14 cellular contexts compared by ENCODE assay signal in the genomic region with DNA sequence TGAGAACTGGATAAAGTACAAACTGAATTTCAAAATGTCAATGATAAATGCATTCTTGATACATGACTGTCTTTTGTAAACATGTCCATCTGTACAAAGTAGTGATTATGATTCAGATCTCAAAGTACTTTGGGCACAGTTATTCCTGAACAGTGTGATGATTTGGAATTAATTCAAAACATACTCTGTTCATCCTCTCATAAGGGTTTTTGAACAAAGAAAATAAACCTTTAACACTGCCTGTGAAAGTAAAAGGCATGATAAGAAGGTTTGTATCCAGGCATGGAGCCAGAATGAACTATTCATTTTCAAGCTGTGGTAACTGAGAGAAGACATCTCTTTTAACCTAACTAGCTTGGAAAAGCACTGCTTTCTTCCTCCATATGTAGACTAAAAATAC. TPM values are rescaled to one million over a fixed set of nuclear protein-coding genes. Genes with fewer than 3 reads are reported as not detected.
DNase-seq lines count a peak whose midpoint lies in the region; ATAC-seq and TF ChIP-seq lines count a peak whose summit lies in the region.
"Had no signal": no experiment of that assay in that cellular context is flagged by ENCODE, and none has a peak within 500 bp of the region (broad histone marks: within the 10 kb centered on the region; RNA-seq: fewer than 3 reads in every experiment).

No MANE protein-coding gene starts in this region.

- DNase-seq in cardiac muscle cell (ENCODE audit: low read depth in 1 of 2, low spot score in 1 of 2) (peak in 1 of 2 donors; percentile 81), left ventricle myocardium superior (no peak), caudate nucleus (lab: John Stamatoyannopoulos, UW) (no peak), lung microvascular endothelial cell (ENCODE audit: low read depth in 2 of 2) (peak; percentile 46 to 83), uterus (no peak), mucosa of descending colon (no peak)
- DNase-seq in stimulated activated CD4-positive, alpha-beta T cell treated with anti-CD3 and anti-CD28 coated beads, Interleukin-4, amount 100 ng/mL, for 4 hours, result no peak
- DNase-seq: activated naive CD4-positive, alpha-beta T cell treated with anti-CD3 and anti-CD28 coated beads, Interleukin-2, amount 50 U/mL, for 16 hours; DMS 273 treated with DMSO at 0.1 percent for 48 hours; GOT3; KG1; upper lobe of left lung had no signal

- no peaks in the 10 kb centered on the region for H3K9me3 ChIP-seq in cardiac muscle cell (ENCODE audit: low read depth)
- no peaks in the 10 kb centered on the region for H3K9me3 ChIP-seq in uterus
- H3K9me3 ChIP-seq in mucosa of descending colon, result no peaks in the 10 kb centered on the region
- H3K9me3 ChIP-seq: upper lobe of left lung had no signal

- TF ChIP-seq CTCF in cardiac muscle cell (IDR thresholded peaks at IDR 0.05; ENCODE audit: low read depth, low read length) (no peak), uterus (IDR thresholded peaks at IDR 0.05) (no peak), mucosa of descending colon (IDR thresholded peaks at IDR 0.05) (no peak)

- H3K36me3 ChIP-seq in cardiac muscle cell, result no peaks in the 10 kb centered on the region
- H3K36me3 ChIP-seq in uterus, result no peaks in the 10 kb centered on the region
- no peaks in the 10 kb centered on the region for H3K36me3 ChIP-seq in mucosa of descending colon (ENCODE audit: low read depth)
- H3K36me3 ChIP-seq: upper lobe of left lung had no signal

- H3K4me3 ChIP-seq in cardiac muscle cell (peak overlapping the region; percentile 62), uterus (no peak overlapping the region), mucosa of descending colon (no peak overlapping the region)

- no peak for ATAC-seq in left ventricle myocardium superior
- ATAC-seq in GM18873 (IDR thresholded peaks at IDR 0.05; ENCODE audit: low FRiP score, unreplicated experiment), result no peak
- ATAC-seq in mucosa of descending colon, result no peak

- peaks cover 18% of the 10 kb centered on the region for H3K4me1 ChIP-seq in cardiac muscle cell (ENCODE audit: low read depth)
- no peaks in the 10 kb centered on the region for H3K4me1 ChIP-seq in uterus
- H3K4me1 ChIP-seq in mucosa of descending colon (ENCODE audit: low read depth), result no peaks in the 10 kb centered on the region
- H3K4me1 ChIP-seq: upper lobe of left lung had no signal

- H3K27me3 ChIP-seq in cardiac muscle cell (no peaks in the 10 kb centered on the region), uterus (no peaks in the 10 kb centered on the region)
- H3K27me3 ChIP-seq: upper lobe of left lung had no signal

- intact Hi-C loops in left ventricle myocardium superior (cut with micrococcal nuclease) (no loop called here), uterus (cut with DNase I; ENCODE audit: low total_unique reads) (no loop called here), mucosa of descending colon (cut with DNase I, micrococcal nuclease) (no loop called here)

- peak overlapping the region; percentile 91 for H3K27ac ChIP-seq in cardiac muscle cell
- peak overlapping the region; percentile 72 for H3K27ac ChIP-seq in caudate nucleus (ENCODE audit: low read depth, low read length)
- peak overlapping the region; percentile 69 to 77 for H3K27ac ChIP-seq in uterus
- H3K27ac ChIP-seq: upper lobe of left lung had no signal

- TF ChIP-seq POLR2A in uterus (IDR thresholded peaks at IDR 0.05), result no peak

RNA-seq across cellular contexts. Expression of a gene that starts 0.9 kb away (rescaled TPM):
- total RNA-seq in cardiac muscle cell (32.6 TPM in 2 replicates), left ventricle myocardium superior (0.92 TPM), lung microvascular endothelial cell (51.8 and 53.2 TPM in 2 replicates), uterus (10 to 100 TPM in 1 of 4 donors, 1 to 10 TPM in 3; 1.5 to 32.7 (median 7.0) TPM), mucosa of descending colon (under 1 TPM; 0.35 to 0.58 (median 0.41) TPM)
- 27.5 and 33.3 TPM in 2 replicates for polyA plus RNA-seq in cardiac muscle cell
- total RNA-seq: mononuclear cell had no signal

Comparison
In these comparisons a context has a peak if more than half of its experiments do, and no peak if none do; other contexts are left out.
1. DNase-seq: peak in lung microvascular endothelial cell (2 of 2); none in left ventricle myocardium superior (single experiment), caudate nucleus (0 of 61), uterus (0 of 2), mucosa of descending colon (0 of 3) and stimulated activated CD4-positive, alpha-beta T cell treated with anti-CD3 and anti-CD28 coated beads, Interleukin-4, amount 100 ng/mL, for 4 hours (0 of 2).
2. Peak in every context shown above with its lines, with median percentiles within 50 percentile points of each other: H3K27ac ChIP-seq.